In genomic region chr14:49692895-49693737, GRCh38 we compare ENCODE assay signal across 8 cellular contexts. TPM values are rescaled to one million over a fixed set of nuclear protein-coding genes. Genes with fewer than 3 reads are reported as not detected.
DNase-seq lines count a peak whose midpoint lies in the region; ATAC-seq and TF ChIP-seq lines count a peak whose summit lies in the region.

A gene with protein sequence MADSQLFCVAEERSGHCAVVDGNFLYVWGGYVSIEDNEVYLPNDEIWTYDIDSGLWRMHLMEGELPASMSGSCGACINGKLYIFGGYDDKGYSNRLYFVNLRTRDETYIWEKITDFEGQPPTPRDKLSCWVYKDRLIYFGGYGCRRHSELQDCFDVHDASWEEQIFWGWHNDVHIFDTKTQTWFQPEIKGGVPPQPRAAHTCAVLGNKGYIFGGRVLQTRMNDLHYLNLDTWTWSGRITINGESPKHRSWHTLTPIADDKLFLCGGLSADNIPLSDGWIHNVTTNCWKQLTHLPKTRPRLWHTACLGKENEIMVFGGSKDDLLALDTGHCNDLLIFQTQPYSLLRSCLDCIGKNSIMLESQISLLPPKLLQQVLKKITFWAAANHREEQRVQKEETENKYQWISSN (plus strand): TSS chr14:49693120. CDS start chr14:49693195, 75 bp downstream.

- H3K27ac Mint-ChIP-seq in nephron progenitor cell = peak within 1 kb of the TSS; percentile 48

- peaks cover 20% of the 10 kb centered on the region for H3K4me1 Mint-ChIP-seq in nephron progenitor cell

- peak; percentile 75 for DNase-seq in DMS53 treated with DMSO at 0.1 percent for 48 hours (lab: John Stamatoyannopoulos, UW; ENCODE audit: unreplicated experiment)
- DNase-seq in KG1 (lab: John Stamatoyannopoulos, UW) = peak; percentile 29
- DNase-seq in RPMI7951 (ENCODE audit: low read depth) = peak; percentile 75
- DNase-seq in activated effector memory CD4-positive, alpha-beta T cell treated with Interleukin-2 at 50 U/mL for 16 hours = peak; percentile 72
- DNase-seq in fibroblast of the aortic adventitia (ENCODE audit: low read depth) = peak; percentile 77
- DNase-seq in nephron progenitor cell = peak; percentile 75
- peak; percentile 80 for DNase-seq in stimulated activated naive CD8-positive, alpha-beta T cell treated with anti-CD3 and anti-CD28 coated beads, Interleukin-15, Interleukin-2, amounts not matched to agents 100 U/mL and 50 U/mL, for 24 hours

- H3K27me3 Mint-ChIP-seq in nephron progenitor cell (ENCODE audit: low read depth, poor library complexity) = no peaks in the 10 kb centered on the region

- peak; percentile 56 for ATAC-seq in GM21717 (IDR thresholded peaks at IDR 0.05; ENCODE audit: unreplicated experiment)
- peak; percentile 66 for ATAC-seq in stimulated activated naive CD8-positive, alpha-beta T cell treated with anti-CD3 and anti-CD28 coated beads, Interleukin-15, Interleukin-2, amounts not matched to agents 100 U/mL and 50 U/mL, for 24 hours

- H3K4me3 Mint-ChIP-seq in nephron progenitor cell = peak within 1 kb of the TSS; percentile 80

- TF ChIP-seq CTCF in fibroblast of the aortic adventitia (IDR thresholded peaks at IDR 0.05; ENCODE audit: insufficient read depth, low read length) = no peak
- TF ChIP-seq CTCF in nephron progenitor cell (IDR thresholded peaks at IDR 0.05) = no peak

- peaks cover 10% of the 10 kb centered on the region for H3K9me3 Mint-ChIP-seq in nephron progenitor cell

- peaks cover 7% of the 10 kb centered on the region for H3K36me3 Mint-ChIP-seq in nephron progenitor cell (ENCODE audit: low read depth)

- H3K4me3 ChIP-seq in fibroblast of the aortic adventitia (ENCODE audit: low read depth, low read length) = peak within 1 kb of the TSS; percentile 77

RNA-seq across cellular contexts. Expression of the gene that starts here (rescaled TPM):
- total RNA-seq in RPMI7951 (2014; rRNA removed; shearing (Covaris generic)) = 1.5 and 1.6 TPM in 2 replicates
- 4.9 and 12.8 TPM in 2 replicates for total RNA-seq in fibroblast of the aortic adventitia (ENCODE audit: low replicate concordance)

Comparison
In these comparisons a context has a peak if more than half of its experiments do, and no peak if none do; other contexts are left out.
1. Peak in every context shown above with its lines: DNase-seq, ATAC-seq and H3K4me3 ChIP-seq.
2. DNase-seq: peak in every context shown above with its lines; median percentile 80 in stimulated activated naive CD8-positive, alpha-beta T cell treated with anti-CD3 and anti-CD28 coated beads, Interleukin-15, Interleukin-2, amounts not matched to agents 100 U/mL and 50 U/mL, for 24 hours; 77 in fibroblast of the aortic adventitia; 75 in DMS53 treated with DMSO at 0.1 percent for 48 hours; 75 in RPMI7951; 75 in nephron progenitor cell; 72 in activated effector memory CD4-positive, alpha-beta T cell treated with Interleukin-2 at 50 U/mL for 16 hours; 29 in KG1.